Comparison of ENCODE assay signal across 15 cellular contexts in the genomic region with DNA sequence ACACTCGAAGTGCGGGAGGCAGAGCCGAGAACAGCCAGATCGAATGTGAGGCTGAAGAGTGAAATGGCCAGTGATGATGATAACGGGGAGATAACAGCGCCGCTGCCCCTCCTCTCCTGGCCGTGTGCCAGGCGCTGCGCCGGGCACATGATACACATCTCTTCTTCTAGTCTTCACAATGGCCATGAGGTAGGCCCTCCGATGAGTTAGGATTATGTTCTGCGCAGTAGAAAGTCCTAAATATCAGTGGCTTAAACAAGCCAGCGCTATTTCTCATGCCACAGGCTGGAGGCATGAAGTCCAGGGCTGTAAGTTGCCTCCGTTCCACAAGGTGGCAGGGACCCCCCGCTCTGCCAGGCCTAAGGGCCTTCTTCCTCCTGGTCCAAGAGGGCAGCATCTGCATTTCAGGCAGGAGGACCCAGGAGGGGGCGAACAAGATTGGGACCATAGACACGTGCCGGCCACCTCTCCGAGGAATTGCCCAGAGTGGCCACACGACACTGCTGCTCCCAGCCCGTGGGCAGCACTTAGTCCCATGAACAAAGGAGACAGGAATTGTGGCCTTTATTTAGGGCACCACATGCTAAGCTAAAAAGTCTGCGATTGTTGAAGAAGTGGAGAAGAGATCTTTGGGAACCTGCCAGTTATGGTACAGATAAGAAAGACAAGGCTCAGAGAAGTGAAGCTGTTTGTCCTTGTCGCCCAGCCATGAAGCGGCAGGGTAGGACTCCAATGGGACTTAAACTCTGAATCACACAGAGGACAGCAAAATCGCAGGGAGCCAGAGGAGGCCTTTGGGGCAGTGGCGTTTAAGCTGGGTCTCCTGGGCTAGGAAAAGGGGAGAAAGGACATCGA. TPM values are rescaled to one million over a fixed set of nuclear protein-coding genes. Genes with fewer than 3 reads are reported as not detected.
DNase-seq lines count a peak whose midpoint lies in the region; ATAC-seq and TF ChIP-seq lines count a peak whose summit lies in the region.
"Had no signal": no experiment of that assay in that cellular context is flagged by ENCODE, and none has a peak within 500 bp of the region (broad histone marks: within the 10 kb centered on the region; RNA-seq: fewer than 3 reads in every experiment).

No MANE protein-coding gene starts in this region.

- no peaks in the 10 kb centered on the region for H3K9me3 ChIP-seq in sigmoid colon
- H3K9me3 ChIP-seq in hepatocyte (ENCODE audit: low read depth) = no peaks in the 10 kb centered on the region
- H3K9me3 ChIP-seq: mucosa of descending colon, SJSA1 had no signal

- no peaks in the 10 kb centered on the region for H3K9me3 Mint-ChIP-seq in dendritic cell treated with granulocyte-macrophage colony-stimulating factor and Interleukin-4, amounts not matched to agents 40 ng/mL and 50 ng/mL, for 4 days
- H3K9me3 Mint-ChIP-seq: central memory CD8-positive, alpha-beta T cell had no signal

- H4K20me1 ChIP-seq in hepatocyte (ENCODE audit: insufficient read depth, poor library complexity, severe bottlenecking) = no peaks in the 10 kb centered on the region

- H3K36me3 Mint-ChIP-seq in dendritic cell treated with granulocyte-macrophage colony-stimulating factor and Interleukin-4, amounts not matched to agents 40 ng/mL and 50 ng/mL, for 4 days (ENCODE audit: low read depth) = no peaks in the 10 kb centered on the region

- H3K79me2 ChIP-seq in hepatocyte = no peaks in the 10 kb centered on the region

- no peak overlapping the region for H3K4me3 Mint-ChIP-seq in dendritic cell treated with granulocyte-macrophage colony-stimulating factor and Interleukin-4, amounts not matched to agents 40 ng/mL and 50 ng/mL, for 4 days
- H3K4me3 Mint-ChIP-seq: central memory CD8-positive, alpha-beta T cell had no signal

- H3K9me2 ChIP-seq in hepatocyte (replicated peaks; ENCODE audit: insufficient read depth) = no peaks in the 10 kb centered on the region

- TF ChIP-seq CTCF in sigmoid colon (IDR thresholded peaks at IDR 0.05) (no peak), hepatocyte (IDR thresholded peaks at IDR 0.05; ENCODE audit: poor library complexity) (no peak)

- DNase-seq in activated CD8-positive, alpha-beta memory T cell treated with anti-CD3 and anti-CD28 coated beads, Interleukin-2, amount 50 U/mL, for 48 hours = peak; percentile 44
- DNase-seq in activated CD8-positive, alpha-beta memory T cell treated with anti-CD3 and anti-CD28 coated beads, Interleukin-2, amount 50 U/mL, for 4 hours = no peak
- DNase-seq in NCI-H2227 treated with DMSO at 0.1 percent for 48 hours (lab: John Stamatoyannopoulos, UW) = peak; percentile 58
- peak; percentile 36 for DNase-seq in sigmoid colon
- no peak for DNase-seq in hepatocyte (ENCODE audit: low spot score)
- DNase-seq: activated CD4-positive, alpha-beta T cell treated with anti-CD3 and anti-CD28 coated beads, Interleukin-2, amount 50 U/mL, for 1 hour; activated naive CD4-positive, alpha-beta T cell treated with Interleukin-2 at 50 U/mL for 16 hours; MM.1S; NCI-H446 treated with DMSO at 0.1 percent for 48 hours had no signal

- H3K27ac Mint-ChIP-seq in dendritic cell treated with granulocyte-macrophage colony-stimulating factor and Interleukin-4, amounts not matched to agents 40 ng/mL and 50 ng/mL, for 4 days = peak overlapping the region; percentile 64

- WGBS in sigmoid colon, 2 donors = 70 to 89% methylated on average over 28 of the region's 28 CpGs
- WGBS in hepatocyte (ENCODE audit: low lambda C conversion rate, missing lambda C conversion rate) = 87% methylated on average over 28 of the region's 28 CpGs

- H3K27ac ChIP-seq in sigmoid colon (no peak overlapping the region), hepatocyte (no peak overlapping the region)
- H3K27ac ChIP-seq: SJSA1 had no signal

- H2AFZ ChIP-seq in hepatocyte = no peak overlapping the region

- H3K4me1 ChIP-seq in sigmoid colon (peaks cover 0 to 15% (median 7%) of the 10 kb centered on the region in 4 donors), hepatocyte (ENCODE audit: insufficient read depth) (no peaks in the 10 kb centered on the region)

- ATAC-seq in HG03159 (IDR thresholded peaks at IDR 0.05; ENCODE audit: unreplicated experiment) = no peak
- no peak for ATAC-seq in GM18502 (IDR thresholded peaks at IDR 0.05; ENCODE audit: poor library complexity, unreplicated experiment)
- ATAC-seq: mucosa of descending colon had no signal

- intact Hi-C loops in dendritic cell treated with granulocyte-macrophage colony-stimulating factor and Interleukin-4, amounts not matched to agents 40 ng/mL and 50 ng/mL, for 4 days (cut with micrococcal nuclease) = no loop called here
- intact Hi-C loops in sigmoid colon (cut with DNase I) = no loop called here

- H3K27me3 ChIP-seq in sigmoid colon (no peaks in the 10 kb centered on the region), hepatocyte (no peaks in the 10 kb centered on the region)
- H3K27me3 ChIP-seq: SJSA1 had no signal

- H3K4me3 ChIP-seq in sigmoid colon (no peak overlapping the region), hepatocyte (no peak overlapping the region)
- H3K4me3 ChIP-seq: mucosa of descending colon, SJSA1 had no signal

- H3K4me1 Mint-ChIP-seq in dendritic cell treated with granulocyte-macrophage colony-stimulating factor and Interleukin-4, amounts not matched to agents 40 ng/mL and 50 ng/mL, for 4 days (ENCODE audit: low read depth) = peaks cover 53% of the 10 kb centered on the region

- no peaks in the 10 kb centered on the region for H3K27me3 Mint-ChIP-seq in dendritic cell treated with granulocyte-macrophage colony-stimulating factor and Interleukin-4, amounts not matched to agents 40 ng/mL and 50 ng/mL, for 4 days
- H3K27me3 Mint-ChIP-seq: central memory CD8-positive, alpha-beta T cell had no signal

- no peak for TF ChIP-seq EP300 in sigmoid colon (IDR thresholded peaks at IDR 0.05)

- no peak overlapping the region for H3K4me2 ChIP-seq in hepatocyte

- no peak for TF ChIP-seq POLR2A in sigmoid colon (IDR thresholded peaks at IDR 0.05)

- H3K36me3 ChIP-seq in sigmoid colon = no peaks in the 10 kb centered on the region
- no peaks in the 10 kb centered on the region for H3K36me3 ChIP-seq in hepatocyte (replicated peaks; ENCODE audit: insufficient read depth, low read depth)
- H3K36me3 ChIP-seq: SJSA1 had no signal

RNA-seq across cellular contexts. Expression of a gene that starts 10.9 kb away (rescaled TPM):
- total RNA-seq in sigmoid colon = 1 to 10 TPM; 3.8 to 9.7 (median 6.6) TPM
- polyA plus RNA-seq in sigmoid colon = 10 to 100 TPM in 1 of 3 donors, 1 to 10 TPM in 2; 1.8 to 26.3 (median 4.2) TPM
- 1.8 and 5.8 TPM in 2 replicates for total RNA-seq in hepatocyte
- 5.6 and 8.9 TPM in 2 replicates for polyA plus RNA-seq in hepatocyte
- total RNA-seq: SJSA1 had no signal

RNA-seq across cellular contexts. Expression of a gene that starts 42.9 kb away (rescaled TPM):
- 100 to 1,000 TPM; 140 to 208 (median 171) TPM for total RNA-seq in sigmoid colon
- polyA plus RNA-seq in sigmoid colon = 100 to 1,000 TPM; 107 to 272 (median 153) TPM
- 134 and 150 TPM in 2 replicates for total RNA-seq in hepatocyte
- polyA plus RNA-seq in hepatocyte = 43.5 and 47.9 TPM in 2 replicates

Comparison
In these comparisons a context has a peak if more than half of its experiments do, and no peak if none do; other contexts are left out.
1. DNase-seq: peak in activated CD8-positive, alpha-beta memory T cell treated with anti-CD3 and anti-CD28 coated beads, Interleukin-2, amount 50 U/mL, for 48 hours (single experiment), NCI-H2227 treated with DMSO at 0.1 percent for 48 hours (single experiment) and sigmoid colon (single experiment); none in activated CD8-positive, alpha-beta memory T cell treated with anti-CD3 and anti-CD28 coated beads, Interleukin-2, amount 50 U/mL, for 4 hours (single experiment) and hepatocyte (single experiment).